10 cellular contexts compared by ENCODE assay signal in the genomic region with DNA sequence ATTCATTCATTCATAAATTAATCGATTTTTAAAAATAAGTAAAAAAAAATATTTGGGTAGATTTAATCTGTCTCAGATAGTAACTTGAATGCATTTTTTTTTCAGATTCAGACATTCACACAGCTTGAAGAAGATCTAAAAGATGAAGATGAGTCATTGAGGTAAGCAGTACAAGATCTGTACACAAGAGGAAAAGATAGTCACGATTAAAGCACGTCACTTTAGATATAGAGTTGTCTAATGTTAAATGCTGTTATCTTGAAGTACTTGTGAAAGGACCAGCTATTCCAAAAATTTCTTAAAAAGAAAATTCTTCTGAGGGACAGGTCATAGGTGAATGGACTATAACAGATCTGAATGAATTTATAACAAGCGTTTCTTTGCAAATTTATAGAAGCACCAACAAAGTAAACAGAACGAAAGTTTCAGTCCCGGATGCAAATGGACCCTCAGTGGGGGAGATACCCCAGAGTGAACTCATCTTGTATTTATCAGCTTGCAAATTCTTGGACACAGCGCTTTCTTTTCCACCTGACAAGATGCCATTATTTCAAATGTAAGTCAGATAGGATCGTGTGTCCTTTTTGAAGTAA. TPM values are rescaled to one million over a fixed set of nuclear protein-coding genes. Genes with fewer than 3 reads are reported as not detected.
DNase-seq lines count a peak whose midpoint lies in the region; ATAC-seq and TF ChIP-seq lines count a peak whose summit lies in the region.
"Had no signal": no experiment of that assay in that cellular context is flagged by ENCODE, and none has a peak within 500 bp of the region (broad histone marks: within the 10 kb centered on the region; RNA-seq: fewer than 3 reads in every experiment).

No MANE protein-coding gene starts in this region.

- H3K27ac Mint-ChIP-seq in activated naive CD8-positive, alpha-beta T cell treated with anti-CD3 and anti-CD28 coated beads, Interleukin-2, amount 50 U/mL, for 24 hours, result peak overlapping the region; percentile 70
- peak overlapping the region; percentile 8 for H3K27ac Mint-ChIP-seq in nephron progenitor cell
- H3K27ac Mint-ChIP-seq: type B pancreatic cell had no signal

- no peak for TF ChIP-seq CTCF in GM12865 (IDR thresholded peaks at IDR 0.05; ENCODE audit: insufficient read depth, low read depth, low read length, missing control alignments)
- no peak for TF ChIP-seq CTCF in nephron progenitor cell (IDR thresholded peaks at IDR 0.05)

- peaks cover 14% of the 10 kb centered on the region for H3K36me3 Mint-ChIP-seq in activated naive CD8-positive, alpha-beta T cell treated with anti-CD3 and anti-CD28 coated beads, Interleukin-2, amount 50 U/mL, for 24 hours (ENCODE audit: low read depth)
- peaks cover 26% of the 10 kb centered on the region for H3K36me3 Mint-ChIP-seq in nephron progenitor cell (ENCODE audit: low read depth)

- peaks cover 21% of the 10 kb centered on the region for H3K4me1 Mint-ChIP-seq in activated naive CD8-positive, alpha-beta T cell treated with anti-CD3 and anti-CD28 coated beads, Interleukin-2, amount 50 U/mL, for 24 hours
- peaks cover 9% of the 10 kb centered on the region for H3K4me1 Mint-ChIP-seq in nephron progenitor cell

- DNase-seq in GM12865 (ENCODE audit: low read depth), result peak; percentile 13
- no peak for DNase-seq in activated naive CD8-positive, alpha-beta T cell treated with anti-CD3 and anti-CD28 coated beads, Interleukin-2, amount 50 U/mL, for 24 hours
- no peak for DNase-seq in nephron progenitor cell
- DNase-seq in A172 (ENCODE audit: low spot score), result no peak
- no peak for DNase-seq in DMS153 treated with DMSO at 0.1 percent for 48 hours (lab: John Stamatoyannopoulos, UW; ENCODE audit: unreplicated experiment)
- DNase-seq: DMS153 had no signal

- H3K27me3 Mint-ChIP-seq in activated naive CD8-positive, alpha-beta T cell treated with anti-CD3 and anti-CD28 coated beads, Interleukin-2, amount 50 U/mL, for 24 hours, result no peaks in the 10 kb centered on the region
- H3K27me3 Mint-ChIP-seq in nephron progenitor cell (ENCODE audit: low read depth, poor library complexity), result peaks cover 5% of the 10 kb centered on the region
- H3K27me3 Mint-ChIP-seq: type B pancreatic cell had no signal

- no peak overlapping the region for H3K4me3 ChIP-seq in GM12865 (ENCODE audit: low read depth, low read length)

- no peaks in the 10 kb centered on the region for H3K9me3 Mint-ChIP-seq in activated naive CD8-positive, alpha-beta T cell treated with anti-CD3 and anti-CD28 coated beads, Interleukin-2, amount 50 U/mL, for 24 hours
- H3K9me3 Mint-ChIP-seq in nephron progenitor cell, result peaks cover 6% of the 10 kb centered on the region
- H3K9me3 Mint-ChIP-seq: type B pancreatic cell had no signal

- ATAC-seq in HG03045 (IDR thresholded peaks at IDR 0.05; ENCODE audit: unreplicated experiment) (peak; percentile 22), GM18861 (IDR thresholded peaks at IDR 0.05; ENCODE audit: unreplicated experiment) (no peak), HG02981 (IDR thresholded peaks at IDR 0.05; ENCODE audit: unreplicated experiment) (no peak)
- peak; percentile 88 for ATAC-seq in activated naive CD8-positive, alpha-beta T cell treated with anti-CD3 and anti-CD28 coated beads, Interleukin-2, amount 50 U/mL, for 24 hours

- peak overlapping the region; percentile 25 for H3K4me3 Mint-ChIP-seq in activated naive CD8-positive, alpha-beta T cell treated with anti-CD3 and anti-CD28 coated beads, Interleukin-2, amount 50 U/mL, for 24 hours
- no peak overlapping the region for H3K4me3 Mint-ChIP-seq in nephron progenitor cell

RNA-seq across cellular contexts. Expression of a gene that starts 31.2 kb away (rescaled TPM):
- 43.0 and 49.1 TPM in 2 replicates for total RNA-seq in A172 (2014; rRNA removed; shearing (Covaris generic))

Comparison
In these comparisons a context has a peak if more than half of its experiments do, and no peak if none do; other contexts are left out.
1. ATAC-seq: peak in HG03045 (single experiment) and activated naive CD8-positive, alpha-beta T cell treated with anti-CD3 and anti-CD28 coated beads, Interleukin-2, amount 50 U/mL, for 24 hours (single experiment); none in GM18861 (single experiment) and HG02981 (single experiment).